Comparison of ENCODE assay signal across 8 cellular contexts in genomic region chr18:55510809-55511208, GRCh38.
DNase-seq lines count a peak whose midpoint lies in the region; ATAC-seq and TF ChIP-seq lines count a peak whose summit lies in the region.
"Had no signal": no experiment of that assay in that cellular context is flagged by ENCODE, and none has a peak within 500 bp of the region (broad histone marks: within the 10 kb centered on the region; RNA-seq: fewer than 3 reads in every experiment).

No MANE protein-coding gene starts in this region.

- H3K4me3 ChIP-seq in HUES48 (ENCODE audit: low read depth, low read length) (no peak overlapping the region), astrocyte of the spinal cord (ENCODE audit: low read depth, low read length) (no peak overlapping the region), thymus (ENCODE audit: low read length) (no peak overlapping the region)

- ATAC-seq in GM21619 (IDR thresholded peaks at IDR 0.05; ENCODE audit: unreplicated experiment), result no peak
- ATAC-seq: left colon had no signal

- in situ Hi-C loops in astrocyte of the spinal cord (cut with HindIII; ENCODE audit: low sequenced_read_pairs), result no loop called here

- H3K36me3 ChIP-seq in HUES48 (ENCODE audit: control insufficient read depth, insufficient read depth, low read length), result no peaks in the 10 kb centered on the region
- H3K36me3 ChIP-seq in thymus (ENCODE audit: control insufficient read depth, insufficient read depth), result no peaks in the 10 kb centered on the region

- peaks cover 45% of the 10 kb centered on the region for H3K4me1 ChIP-seq in HUES48 (ENCODE audit: control insufficient read depth, insufficient read depth, low read length)
- no peaks in the 10 kb centered on the region for H3K4me1 ChIP-seq in thymus (ENCODE audit: control insufficient read depth, insufficient read depth, low read length)

- H3K9me3 ChIP-seq in HUES48 (ENCODE audit: control insufficient read depth, insufficient read depth, low read length) (no peaks in the 10 kb centered on the region), thymus (ENCODE audit: control insufficient read depth) (no peaks in the 10 kb centered on the region)

- WGBS in thymus, result 59% methylated on average over 5 of the region's 5 CpGs

- peak overlapping the region; percentile 62 for H3K27ac ChIP-seq in HUES48 (ENCODE audit: low read depth, low read length)
- H3K27ac ChIP-seq in thymus (ENCODE audit: low read depth), result peak overlapping the region; percentile 8

- no peak for TF ChIP-seq CTCF in astrocyte of the spinal cord (IDR thresholded peaks at IDR 0.05; ENCODE audit: low read depth, low read length)

- peak; percentile 87 for DNase-seq in astrocyte of the spinal cord (ENCODE audit: low read depth, low spot score)
- peak; percentile 22 for DNase-seq in kidney glomerular epithelial cell (lab: John Stamatoyannopoulos, UW)
- DNase-seq in NCI-H82 (lab: John Stamatoyannopoulos, UW), result no peak
- DNase-seq in NCI-H1436 treated with DMSO at 0.1 percent for 48 hours (lab: John Stamatoyannopoulos, UW), result no peak
- DNase-seq: left colon had no signal

- H3K9ac ChIP-seq in HUES48 (ENCODE audit: low read depth, low read length), result peak overlapping the region; percentile 10; the same call in 1 of the 2 replicates

- H3K27me3 ChIP-seq in HUES48 (ENCODE audit: control insufficient read depth, insufficient read depth, low read length) (no peaks in the 10 kb centered on the region), thymus (ENCODE audit: control insufficient read depth, insufficient read depth) (no peaks in the 10 kb centered on the region)

Comparison
In these comparisons a context has a peak if more than half of its experiments do, and no peak if none do; other contexts are left out.
1. DNase-seq: peak in astrocyte of the spinal cord (single experiment) and kidney glomerular epithelial cell (single experiment); none in NCI-H82 (single experiment) and NCI-H1436 treated with DMSO at 0.1 percent for 48 hours (single experiment).